ENCODE assay signal across 12 cellular contexts in genomic region chr7:24318326-24318725, GRCh38. TPM values are rescaled to one million over a fixed set of nuclear protein-coding genes. Genes with fewer than 3 reads are reported as not detected.
A peak's percentile ranks its signal among the peaks of the same experiment; 100 is the strongest.
DNase-seq lines count a peak whose midpoint lies in the region; ATAC-seq and TF ChIP-seq lines count a peak whose summit lies in the region.
"Had no signal": no experiment of that assay in that cellular context is flagged by ENCODE, and none has a peak within 500 bp of the region (broad histone marks: within the 10 kb centered on the region; RNA-seq: fewer than 3 reads in every experiment).

No MANE protein-coding gene starts in this region.

- peak; percentile 7 for DNase-seq in activated CD4-positive, alpha-beta T cell treated with anti-CD3 and anti-CD28 coated beads for 48 hours
- DNase-seq in activated CD4-positive, alpha-beta T cell treated with anti-CD3 and anti-CD28 coated beads, Interleukin-2, amount 50 U/mL, for 4 hours = no peak
- DNase-seq in NCI-H69 (lab: John Stamatoyannopoulos, UW) (peak; percentile 9), fibroblast of mammary gland (ENCODE audit: low read depth) (no peak), type B pancreatic cell (ENCODE audit: extremely low spot score, unreplicated experiment) (no peak), retina (no peak), Ammon's horn (ENCODE audit: low spot score) (no peak)
- DNase-seq in stimulated activated naive B cell treated with anti-CD40 and anti-IgM and Interleukin-4, amounts not matched to agents 10 μg/mL and 1 μg/mL and 100 μg/mL, for 72 hours = no peak
- DNase-seq: activated CD4-positive, alpha-beta memory T cell treated with anti-CD3 and anti-CD28 coated beads for 36 hours; foreskin fibroblast; naive B cell had no signal

- H3K4me1 Mint-ChIP-seq in type B pancreatic cell (ENCODE audit: unreplicated experiment) = no peaks in the 10 kb centered on the region
- H3K4me1 Mint-ChIP-seq in stimulated activated naive B cell treated with anti-CD40 and anti-IgM and Interleukin-4, amounts not matched to agents 10 μg/mL and 1 μg/mL and 100 μg/mL, for 72 hours = no peaks in the 10 kb centered on the region

- ATAC-seq in stimulated activated naive B cell treated with anti-CD40 and anti-IgM and Interleukin-4, amounts not matched to agents 10 μg/mL and 1 μg/mL and 100 μg/mL, for 72 hours (replicated peaks) = no peak

- peaks cover 19% of the 10 kb centered on the region for H3K27me3 Mint-ChIP-seq in type B pancreatic cell
- no peaks in the 10 kb centered on the region for H3K27me3 Mint-ChIP-seq in stimulated activated naive B cell treated with anti-CD40 and anti-IgM and Interleukin-4, amounts not matched to agents 10 μg/mL and 1 μg/mL and 100 μg/mL, for 72 hours

- H3K9me3 Mint-ChIP-seq in type B pancreatic cell = no peaks in the 10 kb centered on the region
- no peaks in the 10 kb centered on the region for H3K9me3 Mint-ChIP-seq in stimulated activated naive B cell treated with anti-CD40 and anti-IgM and Interleukin-4, amounts not matched to agents 10 μg/mL and 1 μg/mL and 100 μg/mL, for 72 hours
- H3K9me3 Mint-ChIP-seq: activated CD4-positive, alpha-beta memory T cell treated with anti-CD3 and anti-CD28 coated beads for 36 hours; naive B cell had no signal

- TF ChIP-seq CTCF in fibroblast of mammary gland (conservative IDR thresholded peaks at IDR 0.05; ENCODE audit: control insufficient read depth, insufficient read depth, low read depth, low read length) = peak; percentile 13
- peak; percentile 60 for TF ChIP-seq CTCF in type B pancreatic cell (conservative IDR thresholded peaks at IDR 0.05)

- H3K27ac Mint-ChIP-seq in type B pancreatic cell = no peak overlapping the region
- H3K27ac Mint-ChIP-seq in stimulated activated naive B cell treated with anti-CD40 and anti-IgM and Interleukin-4, amounts not matched to agents 10 μg/mL and 1 μg/mL and 100 μg/mL, for 72 hours = no peak overlapping the region
- H3K27ac Mint-ChIP-seq: activated CD4-positive, alpha-beta memory T cell treated with anti-CD3 and anti-CD28 coated beads for 36 hours had no signal

- no peaks in the 10 kb centered on the region for H3K36me3 Mint-ChIP-seq in type B pancreatic cell
- no peaks in the 10 kb centered on the region for H3K36me3 Mint-ChIP-seq in stimulated activated naive B cell treated with anti-CD40 and anti-IgM and Interleukin-4, amounts not matched to agents 10 μg/mL and 1 μg/mL and 100 μg/mL, for 72 hours
- H3K36me3 Mint-ChIP-seq: activated CD4-positive, alpha-beta memory T cell treated with anti-CD3 and anti-CD28 coated beads for 36 hours; naive B cell had no signal

- H3K4me3 ChIP-seq in fibroblast of mammary gland (ENCODE audit: control insufficient read depth, low read depth, low read length) = no peak overlapping the region
- H3K4me3 ChIP-seq: BLaER1 treated with 17β-estradiol and CSF1 and Interleukin-3, amounts not matched to agents 10 nM and 100 nM had no signal

- no peak overlapping the region for H3K4me3 Mint-ChIP-seq in type B pancreatic cell
- no peak overlapping the region for H3K4me3 Mint-ChIP-seq in stimulated activated naive B cell treated with anti-CD40 and anti-IgM and Interleukin-4, amounts not matched to agents 10 μg/mL and 1 μg/mL and 100 μg/mL, for 72 hours
- H3K4me3 Mint-ChIP-seq: activated CD4-positive, alpha-beta memory T cell treated with anti-CD3 and anti-CD28 coated beads for 36 hours; naive B cell had no signal

RNA-seq across cellular contexts. Expression of gene NPY, which starts 34.3 kb away (rescaled TPM):
- total RNA-seq in type B pancreatic cell (ENCODE audit: low replicate concordance) = 1.5 and 3.3 TPM in 2 replicates
- total RNA-seq: activated CD4-positive, alpha-beta memory T cell treated with anti-CD3 and anti-CD28 coated beads for 36 hours had no signal

Comparison
In these comparisons a context has a peak if more than half of its experiments do, and no peak if none do; other contexts are left out.
1. DNase-seq: peak in activated CD4-positive, alpha-beta T cell treated with anti-CD3 and anti-CD28 coated beads for 48 hours (single experiment) and NCI-H69 (single experiment); none in activated CD4-positive, alpha-beta T cell treated with anti-CD3 and anti-CD28 coated beads, Interleukin-2, amount 50 U/mL, for 4 hours (0 of 2), fibroblast of mammary gland (single experiment), type B pancreatic cell (single experiment), retina (single experiment), stimulated activated naive B cell treated with anti-CD40 and anti-IgM and Interleukin-4, amounts not matched to agents 10 μg/mL and 1 μg/mL and 100 μg/mL, for 72 hours (single experiment) and Ammon's horn (single experiment).